Comparison of ENCODE assay signal across 15 cellular contexts in genomic region chr9:92350129-92350739, GRCh38. TPM values are rescaled to one million over a fixed set of nuclear protein-coding genes. Genes with fewer than 3 reads are reported as not detected.
DNase-seq lines count a peak whose midpoint lies in the region; ATAC-seq and TF ChIP-seq lines count a peak whose summit lies in the region.
"Had no signal": no experiment of that assay in that cellular context is flagged by ENCODE, and none has a peak within 500 bp of the region (broad histone marks: within the 10 kb centered on the region; RNA-seq: fewer than 3 reads in every experiment).

No MANE protein-coding gene starts in this region.

- H3K27me3 ChIP-seq in transverse colon (no peaks in the 10 kb centered on the region), H7 (ENCODE audit: control insufficient read depth, insufficient read depth, low read length) (no peaks in the 10 kb centered on the region)
- H3K27me3 ChIP-seq: cardiac muscle cell, SJSA1 had no signal

- intact Hi-C loops in transverse colon (cut with DNase I; ENCODE audit: low total_unique reads), result no loop called here

- H3K9me3 ChIP-seq in transverse colon, result peaks cover 5 to 8% of the 10 kb centered on the region in 2 donors
- H3K9me3 ChIP-seq: SJSA1 had no signal

- WGBS in transverse colon (ENCODE audit: low coverage in 1 of 2), 2 donors, result 42 to 56% methylated on average over 5 of the region's 5 CpGs

- H3K9me3 Mint-ChIP-seq in nephron, result peaks cover 12% of the 10 kb centered on the region

- peak overlapping the region; percentile 96 to 99 (median 99) for H3K27ac Mint-ChIP-seq in nephron

- DNase-seq in fibroblast of the conjunctiva (ENCODE audit: low read depth) (peak; percentile 73), transverse colon (no peak), NCI-H1930 (lab: John Stamatoyannopoulos, UW) (no peak), H7 (no peak)
- DNase-seq: activated T-cell treated with anti-CD3 and anti-CD28 coated beads, Interleukin-2, amount 50 U/mL, for 4 hours; glutamatergic neuron; NCI-H1417; stimulated activated CD4-positive, alpha-beta T cell treated with anti-CD3 and anti-CD28 coated beads, Interleukin-15, amount 100 ng/mL, for 24 hours; stimulated activated CD8-positive, alpha-beta memory T cell treated with anti-CD3 and anti-CD28 coated beads, Interleukin-4, amount 100 ng/mL, for 48 hours had no signal

- peaks cover 0 to 22% (median 15%) of the 10 kb centered on the region in 4 donors for H3K4me1 ChIP-seq in transverse colon

- H3K27ac ChIP-seq in transverse colon, result peak overlapping the region; percentile 61 to 78 (median 64)
- H3K27ac ChIP-seq: cardiac muscle cell, SJSA1 had no signal

- H3K4me1 Mint-ChIP-seq in nephron, result peaks cover 36% of the 10 kb centered on the region

- no peak for TF ChIP-seq POLR2A in transverse colon (IDR thresholded peaks at IDR 0.05)

- H3K36me3 Mint-ChIP-seq in nephron (ENCODE audit: low read depth), result peaks cover 37% of the 10 kb centered on the region

- in situ Hi-C loops in transverse colon (cut with MboI; ENCODE audit: low pct_ligation_motif_present in 1 of 4, low pct_unique_long_range_greater_than_20kb in 1 of 4, low sequenced_read_pairs in 3 of 4), result no loop called here

- H3K4me3 ChIP-seq in transverse colon (no peak overlapping the region), H7 (ENCODE audit: insufficient read depth, low read depth, low read length) (no peak overlapping the region)
- H3K4me3 ChIP-seq: cardiac muscle cell, SJSA1 had no signal

- TF ChIP-seq CTCF in nephron (IDR thresholded peaks at IDR 0.05; ENCODE audit: unreplicated experiment in 3 of 3) (no peak), transverse colon (IDR thresholded peaks at IDR 0.05) (no peak)

- no peaks in the 10 kb centered on the region for H3K36me3 ChIP-seq in transverse colon
- no peaks in the 10 kb centered on the region for H3K36me3 ChIP-seq in H7 (replicated peaks; ENCODE audit: control insufficient read depth, insufficient read depth, low read length)
- H3K36me3 ChIP-seq: cardiac muscle cell had no signal

- peak; percentile 68 for ATAC-seq in SK-N-SH treated with all-trans-retinoic acid at 6 μM for 48 hours
- ATAC-seq in HG03175 (IDR thresholded peaks at IDR 0.05; ENCODE audit: unreplicated experiment), result no peak
- ATAC-seq: activated T-cell treated with anti-CD3 and anti-CD28 coated beads, Interleukin-2, amount 50 U/mL, for 4 hours had no signal

- TF ChIP-seq EP300 in transverse colon (IDR thresholded peaks at IDR 0.05; ENCODE audit: low read depth), result no peak

- no peaks in the 10 kb centered on the region for H3K27me3 Mint-ChIP-seq in nephron (ENCODE audit: low read depth)

- H3K4me3 Mint-ChIP-seq in nephron, result peak overlapping the region in 2 of 3 experiments; percentile 15 to 30
- H3K4me3 Mint-ChIP-seq: activated T-cell treated with anti-CD3 and anti-CD28 coated beads, Interleukin-2, amount 50 U/mL, for 4 hours had no signal

TF ChIP-seq in SK-N-SH treated with all-trans-retinoic acid at 6 μM for 48 hours, 23 proteins besides CTCF, POLR2A, EP300 and RAD21:
- TF ChIP-seq TOX (CRISPR knock-in tag; IDR thresholded peaks at IDR 0.05; ENCODE audit: borderline replicate concordance) (no peak), ZFP30 (CRISPR knock-in tag; IDR thresholded peaks at IDR 0.05) (no peak), ARNTL (CRISPR knock-in tag; IDR thresholded peaks at IDR 0.05; ENCODE audit: borderline replicate concordance, low read depth) (no peak), OSR1 (CRISPR knock-in tag; IDR thresholded peaks at IDR 0.05) (no peak), RARB (CRISPR knock-in tag; IDR thresholded peaks at IDR 0.05) (no peak), TSHZ2 (CRISPR knock-in tag; IDR thresholded peaks at IDR 0.05) (no peak), ZFP3 (CRISPR knock-in tag; IDR thresholded peaks at IDR 0.05) (no peak), ZNF70 (CRISPR knock-in tag; IDR thresholded peaks at IDR 0.05) (no peak), CSDC2 (CRISPR knock-in tag; IDR thresholded peaks at IDR 0.05) (no peak)

RNA-seq across cellular contexts. Expression of gene CENPP, which starts 24.5 kb away (rescaled TPM):
- 1 to 10 TPM in 3 of 4 donors, under 1 TPM in 1; 0.37 to 7.1 (median 3.2) TPM for total RNA-seq in transverse colon
- 7.9 and 10.3 TPM in 2 replicates for total RNA-seq in H7 (2014; rRNA removed; shearing (Covaris generic))

RNA-seq across cellular contexts. Expression of gene NOL8, which starts 25.1 kb away (rescaled TPM):
- 10 to 100 TPM; 17.6 to 86.2 (median 24.3) TPM for total RNA-seq in transverse colon
- total RNA-seq in H7 (2014; rRNA removed; shearing (Covaris generic)), result 7.9 and 11.9 TPM in 2 replicates

RNA-seq across cellular contexts. Expression of gene OGN, which starts 54.1 kb away (rescaled TPM):
- 10 to 100 TPM in 1 of 4 donors, 1 to 10 TPM in 3; 7.2 to 18.7 (median 7.7) TPM for total RNA-seq in transverse colon
- total RNA-seq in H7 (2014; rRNA removed; shearing (Covaris generic)), result not detected in 2 replicates
- total RNA-seq: activated T-cell treated with anti-CD3 and anti-CD28 coated beads, Interleukin-2, amount 50 U/mL, for 4 hours; cardiac muscle cell; H4; SJSA1 had no signal

RNA-seq across cellular contexts. Expression of gene IARS1, which starts 56.7 kb away (rescaled TPM):
- total RNA-seq in transverse colon, result 10 to 100 TPM; 25.4 to 70.7 (median 48.0) TPM
- total RNA-seq in H7 (2014; rRNA removed; shearing (Covaris generic)), result 277 and 369 TPM in 2 replicates
